Comparison of ENCODE assay signal across 15 cellular contexts in genomic region chr1:218357211-218357892, GRCh38. TPM values are rescaled to one million over a fixed set of nuclear protein-coding genes. Genes with fewer than 3 reads are reported as not detected.
DNase-seq lines count a peak whose midpoint lies in the region; ATAC-seq and TF ChIP-seq lines count a peak whose summit lies in the region.
"Had no signal": no experiment of that assay in that cellular context is flagged by ENCODE, and none has a peak within 500 bp of the region (broad histone marks: within the 10 kb centered on the region; RNA-seq: fewer than 3 reads in every experiment).

No MANE protein-coding gene starts in this region.

- no peak for DNase-seq in Calu3
- DNase-seq in SJSA1 (ENCODE audit: low read depth in 1 of 2, low spot score in 2 of 2) = no peak
- peak; percentile 84 for DNase-seq in fibroblast of the aortic adventitia (ENCODE audit: low read depth)
- DNase-seq in trophoblast cell = peak; percentile 53 to 84
- no peak for DNase-seq in nucleus accumbens (lab: John Stamatoyannopoulos, UW)
- DNase-seq in NCI-H2227 treated with DMSO at 0.1 percent for 48 hours (lab: John Stamatoyannopoulos, UW) = no peak
- no peak for DNase-seq in retina
- DNase-seq: activated CD4-positive, alpha-beta T cell treated with anti-CD3 and anti-CD28 coated beads, Interleukin-2, amount 50 U/mL, for 48 hours; activated effector memory CD4-positive, alpha-beta T cell treated with anti-CD3 and anti-CD28 coated beads, Interleukin-2, amount 50 U/mL, for 16 hours; COR-L47; NCI-H1092; PC-3; stomach had no signal

- no peak overlapping the region for H4K8ac ChIP-seq in trophoblast cell (ENCODE audit: low read depth, low read length)

- H3K27me3 ChIP-seq in SJSA1 (replicated peaks) (no peaks in the 10 kb centered on the region), trophoblast cell (ENCODE audit: insufficient read depth, low read length) (no peaks in the 10 kb centered on the region)
- H3K27me3 ChIP-seq: breast epithelium, stomach had no signal

- CTCF ChIA-PET in Calu3 (lab: Charles Lee) = interaction anchor here (0.5 kb wide), 1 partner anchor 28 kb away, joined by 3 read pairs; no protein-coding TSS in a partner anchor

- no peaks in the 10 kb centered on the region for H3K9me3 Mint-ChIP-seq in Calu3 (ENCODE audit: low read depth, unreplicated experiment)

- no peak for TF ChIP-seq CTCF in Calu3 (IDR thresholded peaks at IDR 0.05; ENCODE audit: unreplicated experiment)
- TF ChIP-seq CTCF in fibroblast of the aortic adventitia (IDR thresholded peaks at IDR 0.05; ENCODE audit: insufficient read depth, low read length) = no peak

- intact Hi-C loops in Calu3 (cut with micrococcal nuclease; ENCODE audit: unreplicated experiment) = no loop called here

- H3K36me3 Mint-ChIP-seq in Calu3 (ENCODE audit: insufficient read depth, unreplicated experiment) = peaks cover 6% of the 10 kb centered on the region

- no peak overlapping the region for H3K4me2 ChIP-seq in trophoblast cell (ENCODE audit: low read length)

- peaks cover 49% of the 10 kb centered on the region for H3K4me1 ChIP-seq in SJSA1 (replicated peaks)
- H3K4me1 ChIP-seq in trophoblast cell (ENCODE audit: control insufficient read depth in 1 of 2, insufficient read depth in 2 of 2, low read length in 2 of 2) = no peaks in the 10 kb centered on the region
- H3K4me1 ChIP-seq: breast epithelium had no signal

- H3K14ac ChIP-seq in trophoblast cell (ENCODE audit: low read length) = no peak overlapping the region

- H3K27ac ChIP-seq in SJSA1 (peak overlapping the region; percentile 44), trophoblast cell (ENCODE audit: low read depth, low read length) (no peak overlapping the region)
- H3K27ac ChIP-seq: stomach had no signal

- no TSS peak for BruUV-seq in Calu3 (replicated peaks; lab: Mats Ljungman, UMichigan)

- H2AFZ ChIP-seq in trophoblast cell (ENCODE audit: insufficient read depth, low read length, poor library complexity) = no peak overlapping the region

- ATAC-seq in GM21786 (IDR thresholded peaks at IDR 0.05; ENCODE audit: unreplicated experiment) = no peak
- ATAC-seq: PC-3 had no signal

- no peak overlapping the region for H3K4me3 Mint-ChIP-seq in Calu3 (ENCODE audit: low read depth, unreplicated experiment)

- H4K12ac ChIP-seq in trophoblast cell (ENCODE audit: low read depth, low read length) = no peak overlapping the region

- no peak overlapping the region for H3K9ac ChIP-seq in trophoblast cell (ENCODE audit: low read length)

- no CpG with 5 or more reads among the region's 10 CpGs for WGBS in trophoblast cell (ENCODE audit: extremely low coverage, insufficient coverage, insufficient read length)

- H3K9me3 ChIP-seq in SJSA1 (replicated peaks) (no peaks in the 10 kb centered on the region), trophoblast cell (ENCODE audit: insufficient read depth, low read depth, low read length) (no peaks in the 10 kb centered on the region)
- H3K9me3 ChIP-seq: breast epithelium, stomach had no signal

- H3K36me3 ChIP-seq in SJSA1 (no peaks in the 10 kb centered on the region), trophoblast cell (ENCODE audit: control insufficient read depth in 1 of 2, insufficient read depth in 2 of 2, low read length in 2 of 2) (no peaks in the 10 kb centered on the region)
- H3K36me3 ChIP-seq: breast epithelium, stomach had no signal

- no peaks in the 10 kb centered on the region for H3K79me2 ChIP-seq in trophoblast cell (ENCODE audit: control insufficient read depth, insufficient read depth, low read length, poor library complexity)

- H3K79me1 ChIP-seq in trophoblast cell (ENCODE audit: low read length) = no peaks in the 10 kb centered on the region

- H2AK5ac ChIP-seq in trophoblast cell (ENCODE audit: low read length) = no peak overlapping the region

- H3K4me3 ChIP-seq in SJSA1 = no peak overlapping the region
- peak overlapping the region; percentile 23 for H3K4me3 ChIP-seq in fibroblast of the aortic adventitia (ENCODE audit: low read depth, low read length)
- no peak overlapping the region for H3K4me3 ChIP-seq in trophoblast cell (ENCODE audit: low read depth, low read length)
- H3K4me3 ChIP-seq: stomach had no signal

- no peak overlapping the region for H2BK12ac ChIP-seq in trophoblast cell (ENCODE audit: low read length)

- peaks cover 65% of the 10 kb centered on the region for H3K4me1 Mint-ChIP-seq in Calu3 (ENCODE audit: low read depth, unreplicated experiment)

- no peak overlapping the region for H4K91ac ChIP-seq in trophoblast cell (ENCODE audit: low read depth, low read length)

- no peak overlapping the region for H3K18ac ChIP-seq in trophoblast cell (ENCODE audit: low read length)

- no peak overlapping the region for H2BK120ac ChIP-seq in trophoblast cell (ENCODE audit: insufficient read depth, low read length, poor library complexity)

- no peak overlapping the region for H3K4ac ChIP-seq in trophoblast cell (ENCODE audit: low read depth, low read length)

- no peak overlapping the region for H3K23ac ChIP-seq in trophoblast cell (ENCODE audit: low read length)

- H3K27ac Mint-ChIP-seq in Calu3 (ENCODE audit: unreplicated experiment) = peak overlapping the region; percentile 42

- H3K27me3 Mint-ChIP-seq in Calu3 (ENCODE audit: unreplicated experiment) = no peaks in the 10 kb centered on the region

- H2BK5ac ChIP-seq in trophoblast cell (ENCODE audit: low read depth, low read length, poor library complexity) = no peak overlapping the region

RNA-seq across cellular contexts. Expression of gene TGFB2, which starts 12.2 kb away (rescaled TPM):
- total RNA-seq in Calu3 (2022) (32.2 and 37.6 TPM in 2 replicates), fibroblast of the aortic adventitia (ENCODE audit: low replicate concordance) (0.82 and 13.5 TPM in 2 replicates)
- 3.4 and 7.4 TPM in 2 replicates for total RNA-seq in SJSA1 (2014; rRNA removed; shearing (Covaris generic))
- 16.4 and 18.9 TPM in 2 replicates for polyA plus RNA-seq in trophoblast cell (2013)

Comparison
In these comparisons a context has a peak if more than half of its experiments do, and no peak if none do; other contexts are left out.
1. DNase-seq: peak in fibroblast of the aortic adventitia (single experiment) and trophoblast cell (2 of 2); none in Calu3 (single experiment), SJSA1 (0 of 2), nucleus accumbens (0 of 56), NCI-H2227 treated with DMSO at 0.1 percent for 48 hours (single experiment) and retina (single experiment).